In the genomic region with DNA sequence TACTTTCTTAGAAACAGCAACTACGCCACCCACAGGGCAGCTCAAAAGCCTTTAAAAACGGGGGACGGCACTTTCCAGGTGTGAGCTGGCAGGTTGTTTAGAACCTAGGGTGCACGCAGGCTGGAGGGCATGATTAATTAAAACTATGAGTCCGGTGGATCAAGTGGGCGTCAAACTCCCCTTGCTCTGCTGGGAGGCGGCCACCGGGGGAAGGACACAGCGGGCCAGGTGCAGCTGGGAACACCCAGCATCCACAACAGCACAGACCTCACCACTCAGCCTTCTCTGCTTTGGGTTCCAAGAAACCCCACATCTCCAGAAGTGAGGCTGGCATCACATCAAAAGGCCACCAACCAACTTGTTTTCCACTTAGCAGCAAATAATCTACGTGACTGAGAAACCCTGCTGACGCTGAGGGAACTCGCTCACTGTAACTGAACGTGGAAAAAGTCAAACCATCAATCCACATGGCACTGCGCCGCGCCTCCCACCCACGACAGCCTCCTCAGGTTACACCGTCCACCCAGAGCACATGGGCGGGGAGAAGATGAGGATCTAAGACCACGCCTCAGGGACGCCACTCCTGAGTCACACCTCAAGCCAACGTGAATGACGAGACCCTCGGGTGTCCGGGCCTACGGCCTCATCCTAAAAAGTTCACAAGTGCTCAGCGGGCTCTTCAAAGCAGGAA, we compare ENCODE assay signal across 1 cellular context.
TF ChIP-seq lines count a peak whose summit lies in the region.

No MANE protein-coding gene starts in this region.

TF ChIP-seq in HepG2, 621 proteins besides CTCF, POLR2A, EP300 and RAD21 (continued from another document):
- TF ChIP-seq RBM22 (optimal IDR thresholded peaks at IDR 0.05; ENCODE audit: low read length): peak; percentile 43
